ENCODE assay signal across 9 cellular contexts in genomic region chr17:70408768-70409167, GRCh38.
"Had no signal": no experiment of that assay in that cellular context is flagged by ENCODE, and none has a peak within 500 bp of the region (broad histone marks: within the 10 kb centered on the region; RNA-seq: fewer than 3 reads in every experiment).

No MANE protein-coding gene starts in this region.

- H2AFZ ChIP-seq: GM23248 had no signal

- H3K4me1 Mint-ChIP-seq: IgD-negative memory B cell had no signal

- H3K27me3 Mint-ChIP-seq: IgD-negative memory B cell had no signal

- H3K4me1 ChIP-seq: HAP-1 had no signal

- DNase-seq: GM23248, GOT3, H7, HFFc6, KG1 had no signal

- H3K4me3 ChIP-seq: GM23248, HAP-1 had no signal

- H3K9ac ChIP-seq: GM23248 had no signal

- H3K27ac ChIP-seq: GM23248, HL-60 had no signal

- H3K36me3 ChIP-seq: HAP-1 had no signal

- ATAC-seq: HCT116 had no signal

- H3K4me3 Mint-ChIP-seq: HFFc6, IgD-negative memory B cell had no signal

- H3K36me3 Mint-ChIP-seq: IgD-negative memory B cell had no signal

- H3K9me3 ChIP-seq: HAP-1 had no signal

- H3K27ac Mint-ChIP-seq: HFFc6, IgD-negative memory B cell had no signal
